In the genomic region with DNA sequence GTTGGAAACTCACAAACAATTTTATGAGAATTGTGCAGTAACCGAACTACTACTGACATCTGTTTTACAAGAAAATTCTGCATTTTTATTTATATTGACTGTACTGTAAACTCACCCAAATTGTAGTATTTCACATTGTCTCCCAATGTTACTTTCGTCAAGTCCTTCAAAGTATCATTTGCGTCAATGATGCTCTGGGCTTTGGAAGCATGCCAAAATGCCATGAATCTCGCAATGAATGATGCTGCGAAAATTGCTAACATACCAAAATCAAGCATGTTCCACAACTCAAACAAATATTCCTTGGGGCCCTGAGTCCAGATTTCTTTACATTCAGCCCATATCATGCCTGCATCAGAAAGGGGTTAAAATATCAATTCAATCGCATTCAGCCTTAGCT, we compare ENCODE assay signal across 39 cellular contexts.
"Had no signal": no experiment of that assay in that cellular context is flagged by ENCODE, and none has a peak within 500 bp of the region (broad histone marks: within the 10 kb centered on the region; RNA-seq: fewer than 3 reads in every experiment).

No MANE protein-coding gene starts in this region.

- H3K36me3 Mint-ChIP-seq: activated CD4-positive, alpha-beta memory T cell treated with anti-CD3 and anti-CD28 coated beads for 36 hours; activated naive CD4-positive, alpha-beta T cell treated with anti-CD3 and anti-CD28 coated beads, Interleukin-2, amount 50 U/mL, for 72 hours; activated naive CD8-positive, alpha-beta T cell treated with anti-CD3 and anti-CD28 coated beads for 36 hours had no signal

- H3K27ac Mint-ChIP-seq: activated B cell treated with CpG ODN at 0.5 μM for 24 hours; activated CD4-positive, alpha-beta memory T cell treated with anti-CD3 and anti-CD28 coated beads for 36 hours; activated CD4-positive, alpha-beta T cell treated with anti-CD3 and anti-CD28 coated beads, Interleukin-2, amount 10 ng/mL, durations not matched to agents 24 days and 14 days; activated CD8-positive, alpha-beta T cell treated with anti-CD3 and anti-CD28 coated beads for 36 hours; activated naive CD4-positive, alpha-beta T cell treated with anti-CD3 and anti-CD28 coated beads for 36 hours; activated naive CD4-positive, alpha-beta T cell treated with anti-CD3 and anti-CD28 coated beads, Interleukin-2, amount 50 U/mL, for 72 hours; activated naive CD8-positive, alpha-beta T cell treated with anti-CD3 and anti-CD28 coated beads for 36 hours; activated T-cell treated with anti-CD3 and anti-CD28 coated beads, Interleukin-2, amount 50 U/mL, for 72 hours; activated T-helper 1 cell treated with anti-CD3 and anti-CD28 coated beads, Interleukin-12 subunit alpha, Interleukin-12 subunit beta, Interleukin-2, Interleukin-4 antibody, amounts not matched to agents 30 ng/mL and 10 ng/mL and 1 ng/mL, durations not matched to agents 14 hours and 24 hours and 36 hours; activated T-helper 17 cell treated with anti-CD3 and anti-CD28 coated beads, Interleukin-2, amount 50 U/mL, for 72 hours; T-helper 1 cell treated with Interleukin-12 subunit alpha and Interleukin-12 subunit beta and Interleukin-4 antibody, amounts not matched to agents 30 μg/mL and 1 μg/mL, for 36 hours; T-helper 2 cell treated with Interferon-gamma antibody and Interleukin-4, amounts not matched to agents 5 μg/mL and 100 μg/mL, for 36 hours had no signal

- H3K27me3 Mint-ChIP-seq: activated B cell treated with CpG ODN at 0.5 μM for 24 hours; activated CD4-positive, alpha-beta memory T cell treated with anti-CD3 and anti-CD28 coated beads for 36 hours; activated CD4-positive, alpha-beta T cell treated with anti-CD3 and anti-CD28 coated beads, Interleukin-2, amount 10 ng/mL, durations not matched to agents 24 days and 14 days; activated CD8-positive, alpha-beta T cell treated with anti-CD3 and anti-CD28 coated beads for 36 hours; activated naive CD8-positive, alpha-beta T cell treated with anti-CD3 and anti-CD28 coated beads for 36 hours; activated T-helper 17 cell treated with anti-CD3 and anti-CD28 coated beads, Interleukin-2, amount 50 U/mL, for 72 hours; central memory CD8-positive, alpha-beta T cell had no signal

- H3K4me3 ChIP-seq: adrenal gland, body of pancreas, cardiac muscle cell had no signal

- H3K4me3 Mint-ChIP-seq: activated B cell treated with CpG ODN at 0.5 μM for 24 hours; activated CD4-positive, alpha-beta memory T cell treated with anti-CD3 and anti-CD28 coated beads for 36 hours; activated CD4-positive, alpha-beta T cell treated with anti-CD3 and anti-CD28 coated beads, Interleukin-2, amount 10 ng/mL, durations not matched to agents 24 days and 14 days; activated CD8-positive, alpha-beta T cell treated with anti-CD3 and anti-CD28 coated beads for 36 hours; activated naive CD4-positive, alpha-beta T cell treated with anti-CD3 and anti-CD28 coated beads for 36 hours; activated naive CD8-positive, alpha-beta T cell treated with anti-CD3 and anti-CD28 coated beads for 36 hours; activated T-cell treated with anti-CD3 and anti-CD28 coated beads, Interleukin-2, amount 50 U/mL, for 4 hours; activated T-cell treated with anti-CD3 and anti-CD28 coated beads, Interleukin-2, amount 50 U/mL, for 72 hours; activated T-helper 1 cell treated with anti-CD3 and anti-CD28 coated beads, Interleukin-12 subunit alpha, Interleukin-12 subunit beta, Interleukin-2, Interleukin-4 antibody, amounts not matched to agents 30 ng/mL and 10 ng/mL and 1 ng/mL, durations not matched to agents 14 hours and 24 hours and 36 hours; activated T-helper 17 cell treated with anti-CD3 and anti-CD28 coated beads, Interleukin-2, amount 50 U/mL, for 72 hours; central memory CD8-positive, alpha-beta T cell; T-helper 1 cell treated with Interleukin-12 subunit alpha and Interleukin-12 subunit beta and Interleukin-4 antibody, amounts not matched to agents 30 μg/mL and 1 μg/mL, for 36 hours; T-helper 2 cell treated with Interferon-gamma antibody and Interleukin-4, amounts not matched to agents 5 μg/mL and 100 μg/mL, for 36 hours had no signal

- H3K9me3 ChIP-seq: adrenal gland, body of pancreas had no signal

- DNase-seq: activated B cell treated with CpG ODN at 0.5 μM for 24 hours; activated CD4-positive, alpha-beta memory T cell treated with anti-CD3 and anti-CD28 coated beads for 36 hours; activated CD4-positive, alpha-beta T cell treated with anti-CD3 and anti-CD28 coated beads for 4 hours; activated CD4-positive, alpha-beta T cell treated with anti-CD3 and anti-CD28 coated beads, Interleukin-2, amount 10 ng/mL, durations not matched to agents 24 days and 14 days; activated CD4-positive, alpha-beta T cell treated with anti-CD3 and anti-CD28 coated beads, Interleukin-2, amount 50 U/mL, for 1 hour; activated CD4-positive, alpha-beta T cell treated with anti-CD3 and anti-CD28 coated beads, Interleukin-2, amount 50 U/mL, for 4 hours; activated CD4-positive, CD25-positive, alpha-beta regulatory T cell treated with anti-CD3 and anti-CD28 coated beads, Interleukin-2, amount 50 U/mL, for 72 hours; activated CD8-positive, alpha-beta memory T cell treated with anti-CD3 and anti-CD28 coated beads, Interleukin-2, amount 50 U/mL, for 4 hours; activated CD8-positive, alpha-beta T cell treated with anti-CD3 and anti-CD28 coated beads for 36 hours; activated effector memory CD4-positive, alpha-beta T cell treated with anti-CD3 and anti-CD28 coated beads, Interleukin-2, amount 50 U/mL, for 16 hours; activated gamma-delta T cell treated with Interleukin-2 at 50 U/mL for 16 hours; activated naive CD4-positive, alpha-beta T cell; activated naive CD4-positive, alpha-beta T cell treated with anti-CD3 and anti-CD28 coated beads for 36 hours; activated naive CD4-positive, alpha-beta T cell treated with anti-CD3 and anti-CD28 coated beads, Interleukin-2, amount 50 U/mL, for 16 hours; activated naive CD8-positive, alpha-beta T cell treated with anti-CD3 and anti-CD28 coated beads for 36 hours; activated T-cell treated with anti-CD3 and anti-CD28 coated beads for 4 hours; activated T-cell treated with anti-CD3 and anti-CD28 coated beads, Interleukin-2, amount 50 U/mL, for 1 hour; activated T-cell treated with anti-CD3 and anti-CD28 coated beads, Interleukin-2, amount 50 U/mL, for 4 hours; activated T-cell treated with anti-CD3 and anti-CD28 coated beads, Interleukin-2, amount 50 U/mL, for 72 hours; adrenal gland; amniotic stem cell; aorta; body of pancreas; caudate nucleus; cerebellar nuclear complex; T-helper 1 cell; T-helper 2 cell; T-helper 9 cell had no signal

- H3K9me3 Mint-ChIP-seq: activated B cell treated with CpG ODN at 0.5 μM for 24 hours; activated CD4-positive, alpha-beta T cell treated with anti-CD3 and anti-CD28 coated beads, Interleukin-2, amount 10 ng/mL, durations not matched to agents 24 days and 14 days; activated CD8-positive, alpha-beta T cell treated with anti-CD3 and anti-CD28 coated beads for 36 hours; activated naive CD4-positive, alpha-beta T cell treated with anti-CD3 and anti-CD28 coated beads for 36 hours; activated naive CD8-positive, alpha-beta T cell treated with anti-CD3 and anti-CD28 coated beads for 36 hours; activated T-cell treated with anti-CD3 and anti-CD28 coated beads, Interleukin-2, amount 50 U/mL, for 4 hours; activated T-helper 1 cell treated with anti-CD3 and anti-CD28 coated beads, Interleukin-12 subunit alpha, Interleukin-12 subunit beta, Interleukin-2, Interleukin-4 antibody, amounts not matched to agents 30 ng/mL and 10 ng/mL and 1 ng/mL, durations not matched to agents 14 hours and 24 hours and 36 hours; activated T-helper 17 cell treated with anti-CD3 and anti-CD28 coated beads, Interleukin-2, amount 50 U/mL, for 72 hours; T-helper 1 cell treated with Interleukin-12 subunit alpha and Interleukin-12 subunit beta and Interleukin-4 antibody, amounts not matched to agents 30 μg/mL and 1 μg/mL, for 36 hours; T-helper 2 cell treated with Interferon-gamma antibody and Interleukin-4, amounts not matched to agents 5 μg/mL and 100 μg/mL, for 36 hours had no signal

- H3K27ac ChIP-seq: adrenal gland, body of pancreas, cardiac muscle cell, VCaP had no signal

- H3K36me3 ChIP-seq: adrenal gland, cardiac muscle cell had no signal

- H3K4me1 ChIP-seq: adrenal gland, body of pancreas had no signal

- H3K27me3 ChIP-seq: adrenal gland, body of pancreas, cardiac muscle cell had no signal

- H3K4me1 Mint-ChIP-seq: activated B cell treated with CpG ODN at 0.5 μM for 24 hours; activated CD4-positive, alpha-beta T cell treated with anti-CD3 and anti-CD28 coated beads, Interleukin-2, amount 10 ng/mL, durations not matched to agents 24 days and 14 days; activated naive CD8-positive, alpha-beta T cell treated with anti-CD3 and anti-CD28 coated beads for 36 hours; activated T-helper 17 cell treated with anti-CD3 and anti-CD28 coated beads, Interleukin-2, amount 50 U/mL, for 72 hours; central memory CD8-positive, alpha-beta T cell had no signal

- FAIRE-seq: astrocyte, bronchial epithelial cell, TTC549 had no signal
